ENCODE assay signal across 1 cellular context in the genomic region with DNA sequence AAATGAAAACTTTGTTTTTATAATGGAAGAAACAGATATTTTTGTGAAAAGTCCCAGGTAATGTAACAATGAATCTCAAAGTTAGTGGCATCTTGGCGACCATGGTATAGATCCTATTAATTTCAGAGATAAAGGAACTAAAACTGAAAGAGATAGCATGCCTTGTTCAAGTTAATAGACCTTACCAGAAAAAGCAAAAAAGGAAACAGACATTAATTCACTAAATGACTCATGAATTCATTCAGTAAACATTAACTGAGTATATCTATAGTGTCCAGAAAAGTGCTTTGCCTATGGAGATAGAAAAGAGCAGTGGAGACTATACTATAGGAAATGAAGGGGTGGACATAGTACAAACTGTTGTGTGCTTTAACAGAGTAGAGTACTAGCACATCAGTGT.
TF ChIP-seq lines count a peak whose summit lies in the region.

No MANE protein-coding gene starts in this region.

TF ChIP-seq in GM12878, 131 proteins besides CTCF, POLR2A, EP300 and RAD21 (continued from another document):
- TF ChIP-seq, protein P1, sequence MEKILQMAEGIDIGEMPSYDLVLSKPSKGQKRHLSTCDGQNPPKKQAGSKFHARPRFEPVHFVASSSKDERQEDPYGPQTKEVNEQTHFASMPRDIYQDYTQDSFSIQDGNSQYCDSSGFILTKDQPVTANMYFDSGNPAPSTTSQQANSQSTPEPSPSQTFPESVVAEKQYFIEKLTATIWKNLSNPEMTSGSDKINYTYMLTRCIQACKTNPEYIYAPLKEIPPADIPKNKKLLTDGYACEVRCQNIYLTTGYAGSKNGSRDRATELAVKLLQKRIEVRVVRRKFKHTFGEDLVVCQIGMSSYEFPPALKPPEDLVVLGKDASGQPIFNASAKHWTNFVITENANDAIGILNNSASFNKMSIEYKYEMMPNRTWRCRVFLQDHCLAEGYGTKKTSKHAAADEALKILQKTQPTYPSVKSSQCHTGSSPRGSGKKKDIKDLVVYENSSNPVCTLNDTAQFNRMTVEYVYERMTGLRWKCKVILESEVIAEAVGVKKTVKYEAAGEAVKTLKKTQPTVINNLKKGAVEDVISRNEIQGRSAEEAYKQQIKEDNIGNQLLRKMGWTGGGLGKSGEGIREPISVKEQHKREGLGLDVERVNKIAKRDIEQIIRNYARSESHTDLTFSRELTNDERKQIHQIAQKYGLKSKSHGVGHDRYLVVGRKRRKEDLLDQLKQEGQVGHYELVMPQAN (conservative IDR thresholded peaks at IDR 0.05) = no peak
- TF ChIP-seq KDM1A (IDR thresholded peaks at IDR 0.05; ENCODE audit: borderline replicate concordance) = no peak
- TF ChIP-seq IKZF2 (IDR thresholded peaks at IDR 0.05) = peak; percentile 57 to 61; a peak in 3 of 4 replicates
- TF ChIP-seq PAX8 (IDR thresholded peaks at IDR 0.05) = no peak
- peak; percentile 70 for TF ChIP-seq JUND (IDR thresholded peaks at IDR 0.05; ENCODE audit: low read depth, low read length)
- no peak for TF ChIP-seq CHD4 (IDR thresholded peaks at IDR 0.05)
- no peak for TF ChIP-seq NR2F1 (conservative IDR thresholded peaks at IDR 0.05)
- peak; percentile 61; the same call in 1 of the 2 replicates for TF ChIP-seq NFIC (IDR thresholded peaks at IDR 0.05; ENCODE audit: low read depth, low read length)
- TF ChIP-seq CHD1 (IDR thresholded peaks at IDR 0.05; ENCODE audit: low read depth, low read length) = no peak
- TF ChIP-seq, protein P2, sequence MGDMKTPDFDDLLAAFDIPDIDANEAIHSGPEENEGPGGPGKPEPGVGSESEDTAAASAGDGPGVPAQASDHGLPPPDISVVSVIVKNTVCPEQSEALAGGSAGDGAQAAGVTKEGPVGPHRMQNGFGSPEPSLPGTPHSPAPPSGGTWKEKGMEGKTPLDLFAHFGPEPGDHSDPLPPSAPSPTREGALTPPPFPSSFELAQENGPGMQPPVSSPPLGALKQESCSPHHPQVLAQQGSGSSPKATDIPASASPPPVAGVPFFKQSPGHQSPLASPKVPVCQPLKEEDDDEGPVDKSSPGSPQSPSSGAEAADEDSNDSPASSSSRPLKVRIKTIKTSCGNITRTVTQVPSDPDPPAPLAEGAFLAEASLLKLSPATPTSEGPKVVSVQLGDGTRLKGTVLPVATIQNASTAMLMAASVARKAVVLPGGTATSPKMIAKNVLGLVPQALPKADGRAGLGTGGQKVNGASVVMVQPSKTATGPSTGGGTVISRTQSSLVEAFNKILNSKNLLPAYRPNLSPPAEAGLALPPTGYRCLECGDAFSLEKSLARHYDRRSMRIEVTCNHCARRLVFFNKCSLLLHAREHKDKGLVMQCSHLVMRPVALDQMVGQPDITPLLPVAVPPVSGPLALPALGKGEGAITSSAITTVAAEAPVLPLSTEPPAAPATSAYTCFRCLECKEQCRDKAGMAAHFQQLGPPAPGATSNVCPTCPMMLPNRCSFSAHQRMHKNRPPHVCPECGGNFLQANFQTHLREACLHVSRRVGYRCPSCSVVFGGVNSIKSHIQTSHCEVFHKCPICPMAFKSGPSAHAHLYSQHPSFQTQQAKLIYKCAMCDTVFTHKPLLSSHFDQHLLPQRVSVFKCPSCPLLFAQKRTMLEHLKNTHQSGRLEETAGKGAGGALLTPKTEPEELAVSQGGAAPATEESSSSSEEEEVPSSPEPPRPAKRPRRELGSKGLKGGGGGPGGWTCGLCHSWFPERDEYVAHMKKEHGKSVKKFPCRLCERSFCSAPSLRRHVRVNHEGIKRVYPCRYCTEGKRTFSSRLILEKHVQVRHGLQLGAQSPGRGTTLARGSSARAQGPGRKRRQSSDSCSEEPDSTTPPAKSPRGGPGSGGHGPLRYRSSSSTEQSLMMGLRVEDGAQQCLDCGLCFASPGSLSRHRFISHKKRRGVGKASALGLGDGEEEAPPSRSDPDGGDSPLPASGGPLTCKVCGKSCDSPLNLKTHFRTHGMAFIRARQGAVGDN (IDR thresholded peaks at IDR 0.05) = no peak
- TF ChIP-seq YY1 (IDR thresholded peaks at IDR 0.05; ENCODE audit: low read depth, low read length) = no peak
- no peak for TF ChIP-seq TBL1XR1 (IDR thresholded peaks at IDR 0.05; ENCODE audit: low read depth, low read length)
- TF ChIP-seq SMAD5 (IDR thresholded peaks at IDR 0.05; ENCODE audit: low read depth) = no peak
- TF ChIP-seq ETV6 (conservative IDR thresholded peaks at IDR 0.05 in 1 of 2, IDR thresholded peaks at IDR 0.05 in 1 of 2; ENCODE audit: borderline replicate concordance in 1 of 2, low read depth in 1 of 2) = no peak; a peak in 1 of 4 replicates
- TF ChIP-seq IKZF1 (conservative IDR thresholded peaks at IDR 0.05) = 0 out of 2 replicates have a peak, but pooled peaks have one; percentile 26
- TF ChIP-seq RBBP5 (conservative IDR thresholded peaks at IDR 0.05) = no peak
- TF ChIP-seq ZNF24 (IDR thresholded peaks at IDR 0.05) = peak; percentile 74
- no peak for TF ChIP-seq POLR2AphosphoS2 (IDR thresholded peaks at IDR 0.05; ENCODE audit: low read depth, low read length)
